10 cellular contexts compared by ENCODE assay signal in the genomic region with DNA sequence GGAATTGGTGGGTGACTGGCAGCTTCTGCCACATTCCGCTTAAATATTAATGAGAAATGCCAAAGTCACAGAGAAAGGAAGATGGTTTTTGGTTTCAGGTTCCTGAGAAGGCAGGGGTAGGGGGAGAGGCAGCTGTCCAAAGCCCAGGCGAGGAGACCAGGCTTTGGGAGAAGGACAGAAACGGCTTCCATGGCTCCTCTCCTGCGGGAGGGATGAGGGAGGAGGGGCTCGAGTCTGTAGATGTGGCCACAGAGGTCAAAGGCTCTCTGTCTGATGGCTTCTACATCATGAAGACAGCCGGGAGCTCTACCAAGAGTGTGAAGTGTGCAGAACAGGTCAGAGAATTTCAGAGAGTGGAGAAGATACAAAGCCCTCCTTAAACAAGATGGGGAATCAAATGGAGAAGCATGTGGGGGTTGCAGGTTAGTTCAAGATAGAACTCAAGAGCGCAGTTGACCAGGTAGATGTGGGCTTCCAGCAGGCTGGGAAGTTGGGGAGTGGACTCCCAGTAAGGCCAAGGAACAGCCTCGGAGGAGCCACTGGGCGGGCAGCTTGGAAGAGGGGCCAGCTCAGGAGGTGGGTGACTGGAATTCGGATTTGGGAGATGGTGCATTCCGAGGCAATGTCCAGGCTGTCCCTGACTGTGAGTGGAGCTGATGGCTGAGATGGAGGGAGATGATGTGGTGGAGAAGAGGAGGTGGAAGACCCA. TPM values are rescaled to one million over a fixed set of nuclear protein-coding genes. Genes with fewer than 3 reads are reported as not detected.
DNase-seq lines count a peak whose midpoint lies in the region; ATAC-seq and TF ChIP-seq lines count a peak whose summit lies in the region.
"Had no signal": no experiment of that assay in that cellular context is flagged by ENCODE, and none has a peak within 500 bp of the region (broad histone marks: within the 10 kb centered on the region; RNA-seq: fewer than 3 reads in every experiment).

No MANE protein-coding gene starts in this region.

- peak overlapping the region; percentile 53 for H3K4me3 Mint-ChIP-seq in activated T-helper 17 cell treated with anti-CD3 and anti-CD28 coated beads, Interleukin-2, amount 50 U/mL, for 72 hours
- H3K4me3 Mint-ChIP-seq in stimulated activated effector memory CD8-positive, alpha-beta T cell treated with anti-CD3 and anti-CD28 coated beads, Interleukin-12 subunit alpha, Interleukin-12 subunit beta, amount 100 ng/mL, for 72 hours = peak overlapping the region; percentile 30
- no peak overlapping the region for H3K4me3 Mint-ChIP-seq in activated T-helper 1 cell treated with anti-CD3 and anti-CD28 coated beads, Interleukin-12 subunit alpha, Interleukin-12 subunit beta, Interleukin-2, Interleukin-4 antibody, amounts not matched to agents 30 ng/mL and 10 ng/mL and 1 ng/mL, durations not matched to agents 14 hours and 24 hours and 36 hours
- H3K4me3 Mint-ChIP-seq: T-helper 1 cell treated with Interleukin-12 subunit alpha and Interleukin-12 subunit beta and Interleukin-4 antibody, amounts not matched to agents 30 μg/mL and 1 μg/mL, for 36 hours had no signal

- peaks cover 16% of the 10 kb centered on the region for H3K9me1 ChIP-seq in IMR-90 (ENCODE audit: insufficient read depth, low read length)

- ATAC-seq in IMR-90 (ENCODE audit: low read depth) (no peak), lower lobe of right lung (no peak), HG02571 (IDR thresholded peaks at IDR 0.05; ENCODE audit: unreplicated experiment) (no peak), esophagus mucosa (no peak)
- ATAC-seq in activated T-helper 17 cell treated with anti-CD3 and anti-CD28 coated beads, Interleukin-2, amount 50 U/mL, for 72 hours (replicated peaks) = no peak
- no peak for ATAC-seq in stimulated activated effector memory CD8-positive, alpha-beta T cell treated with anti-CD3 and anti-CD28 coated beads, Interleukin-12 subunit alpha, Interleukin-12 subunit beta, amount 100 ng/mL, for 72 hours

- no peak overlapping the region for H2BK5ac ChIP-seq in IMR-90 (ENCODE audit: low read depth, low read length, poor library complexity, severe bottlenecking)

- intact Hi-C loops in IMR-90 (cut with micrococcal nuclease) = no loop called here
- intact Hi-C loops in lower lobe of right lung (cut with DNase I) = no loop called here
- intact Hi-C loops in activated T-helper 1 cell treated with anti-CD3 and anti-CD28 coated beads, Interleukin-12 subunit alpha, Interleukin-12 subunit beta, Interleukin-2, Interleukin-4 antibody, amounts not matched to agents 30 ng/mL and 10 ng/mL and 1 ng/mL, durations not matched to agents 14 hours and 24 hours and 36 hours (cut with micrococcal nuclease) = no loop called here

- DNase-seq in IMR-90 (no peak), lower lobe of right lung (no peak), NCI-H1092 treated with DMSO at 0.1 percent for 48 hours (lab: John Stamatoyannopoulos, UW) (no peak)
- DNase-seq in stimulated activated effector memory CD8-positive, alpha-beta T cell treated with anti-CD3 and anti-CD28 coated beads, Interleukin-12 subunit alpha, Interleukin-12 subunit beta, amount 100 ng/mL, for 72 hours (ENCODE audit: low spot score in 2 of 2) = no peak
- DNase-seq in activated T-helper 1 cell treated with anti-CD3 and anti-CD28 coated beads, Interleukin-12 subunit alpha, Interleukin-12 subunit beta, Interleukin-2, Interleukin-4 antibody, amounts not matched to agents 30 ng/mL and 10 ng/mL and 1 ng/mL, durations not matched to agents 14 hours and 24 hours and 36 hours (ENCODE audit: low spot score) = no peak
- DNase-seq: dermis blood vessel endothelial cell had no signal

- H3K4me3 ChIP-seq in IMR-90 (ENCODE audit: insufficient read depth, low read depth, low read length) (no peak overlapping the region), lower lobe of right lung (no peak overlapping the region)

- H4K91ac ChIP-seq in IMR-90 (ENCODE audit: insufficient read depth, low read depth, low read length) = no peak overlapping the region

- TF ChIP-seq CTCF in IMR-90 (conservative IDR thresholded peaks at IDR 0.05; ENCODE audit: low read depth, low read length) (no peak), lower lobe of right lung (IDR thresholded peaks at IDR 0.05) (no peak)

- H3K27me3 Mint-ChIP-seq in activated T-helper 17 cell treated with anti-CD3 and anti-CD28 coated beads, Interleukin-2, amount 50 U/mL, for 72 hours = no peaks in the 10 kb centered on the region
- H3K27me3 Mint-ChIP-seq in activated T-helper 1 cell treated with anti-CD3 and anti-CD28 coated beads, Interleukin-12 subunit alpha, Interleukin-12 subunit beta, Interleukin-2, Interleukin-4 antibody, amounts not matched to agents 30 ng/mL and 10 ng/mL and 1 ng/mL, durations not matched to agents 14 hours and 24 hours and 36 hours (ENCODE audit: insufficient read depth) = peaks cover 16% of the 10 kb centered on the region

- H3K9me3 ChIP-seq in IMR-90 (ENCODE audit: control insufficient read depth, insufficient read depth, low read length) (no peaks in the 10 kb centered on the region), lower lobe of right lung (no peaks in the 10 kb centered on the region)

- H3K4me1 Mint-ChIP-seq in activated T-helper 17 cell treated with anti-CD3 and anti-CD28 coated beads, Interleukin-2, amount 50 U/mL, for 72 hours = peaks cover 15% of the 10 kb centered on the region
- H3K4me1 Mint-ChIP-seq in stimulated activated effector memory CD8-positive, alpha-beta T cell treated with anti-CD3 and anti-CD28 coated beads, Interleukin-12 subunit alpha, Interleukin-12 subunit beta, amount 100 ng/mL, for 72 hours = peaks cover 49% of the 10 kb centered on the region
- peaks cover 14% of the 10 kb centered on the region for H3K4me1 Mint-ChIP-seq in activated T-helper 1 cell treated with anti-CD3 and anti-CD28 coated beads, Interleukin-12 subunit alpha, Interleukin-12 subunit beta, Interleukin-2, Interleukin-4 antibody, amounts not matched to agents 30 ng/mL and 10 ng/mL and 1 ng/mL, durations not matched to agents 14 hours and 24 hours and 36 hours (ENCODE audit: low read depth)

- TF ChIP-seq RAD21 in IMR-90 (IDR thresholded peaks at IDR 0.05; ENCODE audit: low read length) = no peak

- H3K4ac ChIP-seq in IMR-90 (ENCODE audit: low read depth, low read length) = peak overlapping the region; percentile 31; the same call in 1 of the 2 replicates

- no peaks in the 10 kb centered on the region for H4K20me1 ChIP-seq in IMR-90 (ENCODE audit: insufficient read depth, low read length)

- H3K27ac Mint-ChIP-seq in activated T-helper 17 cell treated with anti-CD3 and anti-CD28 coated beads, Interleukin-2, amount 50 U/mL, for 72 hours = peak overlapping the region; percentile 86
- peak overlapping the region; percentile 77 for H3K27ac Mint-ChIP-seq in stimulated activated effector memory CD8-positive, alpha-beta T cell treated with anti-CD3 and anti-CD28 coated beads, Interleukin-12 subunit alpha, Interleukin-12 subunit beta, amount 100 ng/mL, for 72 hours
- no peak overlapping the region for H3K27ac Mint-ChIP-seq in activated T-helper 1 cell treated with anti-CD3 and anti-CD28 coated beads, Interleukin-12 subunit alpha, Interleukin-12 subunit beta, Interleukin-2, Interleukin-4 antibody, amounts not matched to agents 30 ng/mL and 10 ng/mL and 1 ng/mL, durations not matched to agents 14 hours and 24 hours and 36 hours

- no peak for TF ChIP-seq POLR2A in IMR-90 (IDR thresholded peaks at IDR 0.05; ENCODE audit: low read depth, low read length)

- H3K14ac ChIP-seq in IMR-90 (replicated peaks; ENCODE audit: low read depth, low read length) = no peak overlapping the region

- H2BK15ac ChIP-seq in IMR-90 (ENCODE audit: low read depth, low read length) = peak overlapping the region; percentile 45; the same call in 2 of the 3 replicates

- no peak overlapping the region for H3K23ac ChIP-seq in IMR-90 (ENCODE audit: low read depth, low read length)

- in situ Hi-C loops in IMR-90 (cut with MboI; ENCODE audit: low sequenced_read_pairs) = no loop called here

- no peak overlapping the region for H4K5ac ChIP-seq in IMR-90 (ENCODE audit: low read depth, low read length)

- peaks cover 0 to 4% of the 10 kb centered on the region in 2 experiments; a peak in 1 of 4 replicates for H3K79me1 ChIP-seq in IMR-90 (ENCODE audit: low read depth in 1 of 2, low read length in 2 of 2)

- no peak overlapping the region for H3K9ac ChIP-seq in IMR-90 (ENCODE audit: low read depth, low read length)

- H2AK5ac ChIP-seq in IMR-90 (ENCODE audit: low read depth, low read length) = peak overlapping the region; percentile 49

- POLR2A ChIA-PET in IMR-90 (lab: Charles Lee; ENCODE audit: unreplicated experiment) = interaction anchor here (0.6 to 1.0 kb wide), 2 partner anchors 12 to 77 kb away, joined by 3 to 4 read pairs; no protein-coding TSS in a partner anchor

- H3K36me3 ChIP-seq in IMR-90 (ENCODE audit: control insufficient read depth, insufficient read depth, low read length) = no peaks in the 10 kb centered on the region
- H3K36me3 ChIP-seq in lower lobe of right lung = no peaks in the 10 kb centered on the region

- H3K18ac ChIP-seq in IMR-90 (ENCODE audit: low read depth, low read length) = no peak overlapping the region

- no peaks in the 10 kb centered on the region for H3K36me3 Mint-ChIP-seq in activated T-helper 17 cell treated with anti-CD3 and anti-CD28 coated beads, Interleukin-2, amount 50 U/mL, for 72 hours (ENCODE audit: low read depth)
- peaks cover 6% of the 10 kb centered on the region for H3K36me3 Mint-ChIP-seq in stimulated activated effector memory CD8-positive, alpha-beta T cell treated with anti-CD3 and anti-CD28 coated beads, Interleukin-12 subunit alpha, Interleukin-12 subunit beta, amount 100 ng/mL, for 72 hours
- H3K36me3 Mint-ChIP-seq in activated T-helper 1 cell treated with anti-CD3 and anti-CD28 coated beads, Interleukin-12 subunit alpha, Interleukin-12 subunit beta, Interleukin-2, Interleukin-4 antibody, amounts not matched to agents 30 ng/mL and 10 ng/mL and 1 ng/mL, durations not matched to agents 14 hours and 24 hours and 36 hours (ENCODE audit: low read depth) = no peaks in the 10 kb centered on the region

- H2AFZ ChIP-seq in IMR-90 (replicated peaks; ENCODE audit: low read length, poor library complexity) = peak overlapping the region; percentile 68

- H2AK9ac ChIP-seq in IMR-90 (replicated peaks; ENCODE audit: low read depth, low read length, poor library complexity) = no peak overlapping the region

- H3K56ac ChIP-seq in IMR-90 (ENCODE audit: extremely low read depth, insufficient read depth, low read length) = no peak overlapping the region

- no peak overlapping the region for H3K4me2 ChIP-seq in IMR-90 (ENCODE audit: low read depth, low read length)

- peak overlapping the region; percentile 17 for H2BK120ac ChIP-seq in IMR-90 (ENCODE audit: low read depth, low read length)

- no peaks in the 10 kb centered on the region for H3K9me3 Mint-ChIP-seq in activated T-helper 17 cell treated with anti-CD3 and anti-CD28 coated beads, Interleukin-2, amount 50 U/mL, for 72 hours
- H3K9me3 Mint-ChIP-seq in stimulated activated effector memory CD8-positive, alpha-beta T cell treated with anti-CD3 and anti-CD28 coated beads, Interleukin-12 subunit alpha, Interleukin-12 subunit beta, amount 100 ng/mL, for 72 hours = no peaks in the 10 kb centered on the region
- H3K9me3 Mint-ChIP-seq in activated T-helper 1 cell treated with anti-CD3 and anti-CD28 coated beads, Interleukin-12 subunit alpha, Interleukin-12 subunit beta, Interleukin-2, Interleukin-4 antibody, amounts not matched to agents 30 ng/mL and 10 ng/mL and 1 ng/mL, durations not matched to agents 14 hours and 24 hours and 36 hours = no peaks in the 10 kb centered on the region
- H3K9me3 Mint-ChIP-seq: T-helper 1 cell treated with Interleukin-12 subunit alpha and Interleukin-12 subunit beta and Interleukin-4 antibody, amounts not matched to agents 30 μg/mL and 1 μg/mL, for 36 hours had no signal

- CTCF ChIA-PET in IMR-90 (lab: Yijun Ruan, JAX) = interaction anchor here (0.6 kb wide), 1 partner anchor 18 kb away, joined by 3 read pairs; no protein-coding TSS in a partner anchor

- BruUV-seq in IMR-90 (replicated peaks; lab: Mats Ljungman, UMichigan) = no TSS peak

- peak overlapping the region; percentile 35; the same call in 1 of the 2 replicates for H2BK20ac ChIP-seq in IMR-90 (ENCODE audit: low read depth, low read length)

- H3K27me3 ChIP-seq in IMR-90 (ENCODE audit: control insufficient read depth, insufficient read depth, low read length) (no peaks in the 10 kb centered on the region), lower lobe of right lung (ENCODE audit: low read depth) (no peaks in the 10 kb centered on the region)

- H3K4me1 ChIP-seq in IMR-90 (ENCODE audit: control insufficient read depth, insufficient read depth, low read length) (peaks cover 15% of the 10 kb centered on the region), lower lobe of right lung (peaks cover 28% of the 10 kb centered on the region)

- H3K27ac ChIP-seq in IMR-90 (ENCODE audit: insufficient read depth, low read length) (no peak overlapping the region), lower lobe of right lung (peak overlapping the region; percentile 37)

- WGBS in IMR-90 (ENCODE audit: extremely low coverage in 2 of 2, insufficient read length in 1 of 2), 2 experiments = 82% methylated on average over 6 of the region's 11 CpGs; no CpG with 5 or more reads in 1 of the 2 experiments

- peak overlapping the region in 1 of 2 experiments; percentile 68; a peak in 3 of 4 replicates for H4K8ac ChIP-seq in IMR-90 (ENCODE audit: low read depth in 2 of 2, low read length in 2 of 2)

- dilution Hi-C loops in IMR-90 (cut with HindIII; ENCODE audit: low sequenced_read_pairs, unreplicated experiment) = no loop called here

RNA-seq across cellular contexts. Expression of gene HPCAL1, which starts 23.8 kb away (rescaled TPM):
- total RNA-seq in IMR-90 (2012; rRNA removed) = 8.2 and 9.4 TPM in 2 replicates
- polyA plus RNA-seq in IMR-90 (2012; rRNA removed) = 31.0 and 33.7 TPM in 2 replicates
- polyA plus RNA-seq in IMR-90 (2012; cell fraction: cytosol; rRNA removed) = 25.5 and 52.7 TPM in 2 replicates
- 18.3 and 34.8 TPM in 2 replicates for polyA plus RNA-seq in IMR-90 (2012; cell fraction: nucleus; rRNA removed; ENCODE audit: low replicate concordance)
- 100 to 1,000 TPM in 1 of 2 donors, 10 to 100 TPM in 1; 57.9 to 139 TPM for total RNA-seq in activated T-helper 17 cell treated with anti-CD3 and anti-CD28 coated beads, Interleukin-2, amount 50 U/mL, for 72 hours
- total RNA-seq in lower lobe of right lung = 132 TPM
- total RNA-seq in activated T-helper 1 cell treated with anti-CD3 and anti-CD28 coated beads, Interleukin-12 subunit alpha, Interleukin-12 subunit beta, Interleukin-2, Interleukin-4 antibody, amounts not matched to agents 30 ng/mL and 10 ng/mL and 1 ng/mL, durations not matched to agents 14 hours and 24 hours and 36 hours = 59.6 and 62.4 TPM in 2 replicates
- total RNA-seq in esophagus mucosa = 13.7 TPM
